In the genomic region with DNA sequence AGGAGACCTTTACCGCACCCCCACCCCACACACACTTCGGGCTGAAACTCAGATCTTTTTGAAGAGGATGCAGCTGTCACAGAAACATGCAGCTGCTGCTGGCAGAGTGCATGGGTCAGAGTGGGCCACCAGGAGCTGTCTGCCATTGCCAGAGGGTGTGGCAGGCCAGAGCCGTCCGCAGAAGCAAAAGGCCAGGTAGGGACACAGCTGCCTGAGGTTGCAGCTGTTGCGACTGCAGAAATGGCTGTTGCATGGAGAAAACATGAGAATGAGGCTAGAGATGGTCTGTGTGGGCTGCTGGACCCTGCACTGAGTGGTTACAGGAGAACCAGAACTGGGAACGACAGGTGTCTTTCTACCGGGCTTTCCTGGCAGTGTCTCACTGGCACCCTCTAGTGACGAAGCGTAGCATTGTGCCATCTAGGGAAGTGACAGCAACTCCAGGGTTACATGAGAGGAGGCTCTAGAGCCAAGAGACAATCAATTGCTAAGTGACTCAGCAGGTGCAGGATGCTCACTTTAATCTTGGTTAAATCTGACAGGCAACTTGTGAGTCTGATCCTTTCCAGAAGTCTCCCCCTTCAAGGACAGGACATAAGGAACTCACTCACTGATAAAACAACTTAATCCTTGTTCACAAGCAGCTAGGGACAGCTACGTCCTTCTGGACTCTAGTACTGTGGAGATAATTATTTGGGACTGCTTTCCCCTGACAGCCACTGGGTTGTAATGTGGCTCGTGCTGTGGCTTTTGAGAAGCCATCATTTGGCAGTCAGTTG, we compare ENCODE assay signal across 8 cellular contexts. TPM values are rescaled to one million over a fixed set of nuclear protein-coding genes. Genes with fewer than 3 reads are reported as not detected.
A peak's percentile ranks its signal among the peaks of the same experiment; 100 is the strongest.
DNase-seq lines count a peak whose midpoint lies in the region; ATAC-seq and TF ChIP-seq lines count a peak whose summit lies in the region.

No MANE protein-coding gene starts in this region.

- CTCF ChIA-PET in HCT116 (lab: Charles Lee) = interaction anchor here (0.7 to 4.0 kb wide), 11 partner anchors 7 to 194 kb away, joined by 3 to 50 read pairs (median 5); a partner anchor contains a TSS
- CTCF ChIA-PET in activated naive CD4-positive, alpha-beta T cell treated with anti-CD3 and anti-CD28 coated beads, Interleukin-2, amount 10 ng/mL, durations not matched to agents 7 days and 5 days (lab: Charles Lee) = interaction anchor here (0.6 to 5.2 kb wide), 27 partner anchors 8 to 182 kb away, joined by 3 to 80 read pairs (median 4); a partner anchor contains a TSS

- no peak overlapping the region for H3K23ac ChIP-seq in trophoblast cell (ENCODE audit: low read length)

- no peak overlapping the region for H3K9ac ChIP-seq in HCT116 (ENCODE audit: low read length)
- no peak overlapping the region for H3K9ac ChIP-seq in SK-N-MC (ENCODE audit: insufficient read length)
- H3K9ac ChIP-seq in trophoblast cell (ENCODE audit: low read length) = no peak overlapping the region

- POLR2A ChIA-PET in HCT116 (lab: Charles Lee) = interaction anchor here (1.0 to 1.9 kb wide), 5 partner anchors 57 to 141 kb away, joined by 3 to 10 read pairs (median 5); a partner anchor contains a TSS

- H4K12ac ChIP-seq in trophoblast cell (ENCODE audit: low read depth, low read length) = no peak overlapping the region

- TF ChIP-seq CTCF in HCT116 (IDR thresholded peaks at IDR 0.05 in 2 of 3, conservative IDR thresholded peaks at IDR 0.05 in 1 of 3; ENCODE audit: borderline replicate concordance in 1 of 3, insufficient read depth in 1 of 3, low read depth in 2 of 3, low read length in 2 of 3) (peak; percentile 92 to 99 (median 95)), glutamatergic neuron (IDR thresholded peaks at IDR 0.05; ENCODE audit: partially characterized antibody, unreplicated experiment) (peak; percentile 92), type B pancreatic cell (conservative IDR thresholded peaks at IDR 0.05) (peak; percentile 98)

- H3K27ac ChIP-seq in HCT116 (ENCODE audit: low read depth, low read length) (no peak overlapping the region), SK-N-MC (no peak overlapping the region), trophoblast cell (ENCODE audit: low read depth, low read length) (no peak overlapping the region)

- no peaks in the 10 kb centered on the region for H3K79me1 ChIP-seq in trophoblast cell (ENCODE audit: low read length)

- RAD21 ChIA-PET in HCT116 (lab: Charles Lee; ENCODE audit: low non-redundant PET in 1 of 2, low total read pairs in 2 of 2, uncharacterized antibody in 2 of 2, unreplicated experiment in 2 of 2) = interaction anchor here (1.0 to 2.6 kb wide), 6 partner anchors 56 to 141 kb away, joined by 3 to 14 read pairs (median 6); no protein-coding TSS in a partner anchor

- H3K4me1 Mint-ChIP-seq in activated naive CD4-positive, alpha-beta T cell treated with anti-CD3 and anti-CD28 coated beads, Interleukin-2, amount 10 ng/mL, durations not matched to agents 7 days and 5 days = peaks cover 24% of the 10 kb centered on the region
- H3K4me1 Mint-ChIP-seq in glutamatergic neuron (ENCODE audit: low read depth, unreplicated experiment) (peaks cover 9% of the 10 kb centered on the region), type B pancreatic cell (ENCODE audit: unreplicated experiment) (peaks cover 8% of the 10 kb centered on the region)

- no peak overlapping the region for H3K14ac ChIP-seq in trophoblast cell (ENCODE audit: low read length)

- no TSS peak for BruUV-seq in HCT116 (replicated peaks; lab: Mats Ljungman, UMichigan)

- H2BK5ac ChIP-seq in trophoblast cell (ENCODE audit: low read depth, low read length, poor library complexity) = no peak overlapping the region

- TF ChIP-seq POLR2A in HCT116 (IDR thresholded peaks at IDR 0.05; ENCODE audit: borderline replicate concordance, extremely low read depth, insufficient read depth, insufficient read length) = no peak

- no peak overlapping the region for H2BK120ac ChIP-seq in trophoblast cell (ENCODE audit: insufficient read depth, low read length, poor library complexity)

- no peak overlapping the region for H4K8ac ChIP-seq in trophoblast cell (ENCODE audit: low read depth, low read length)

- H3K4ac ChIP-seq in trophoblast cell (ENCODE audit: low read depth, low read length) = no peak overlapping the region

- whole genome bisulfite sequencing in trophoblast cell (ENCODE audit: extremely low coverage, insufficient coverage, insufficient read length) = no CpG with 5 or more reads among the region's 11 CpGs

- H3K4me3 ChIP-seq in HCT116 (replicated peaks in 1 of 2; ENCODE audit: low read depth in 1 of 2, low read length in 2 of 2) (peak overlapping the region; percentile 19 to 38; a peak in 1 of 4 replicates), SK-N-MC (no peak overlapping the region), trophoblast cell (ENCODE audit: low read depth, low read length) (no peak overlapping the region)

- intact Hi-C loops in HCT116 (cut with micrococcal nuclease) = loop anchor here (1.0 to 2.0 kb wide), 3 partner anchors 57 to 141 kb away; no protein-coding TSS in a partner anchor

- peak; percentile 99 for ATAC-seq in HCT116

- H3K4me3 Mint-ChIP-seq in activated naive CD4-positive, alpha-beta T cell treated with anti-CD3 and anti-CD28 coated beads, Interleukin-2, amount 10 ng/mL, durations not matched to agents 7 days and 5 days = no peak overlapping the region
- H3K4me3 Mint-ChIP-seq in glutamatergic neuron (ENCODE audit: unreplicated experiment) (no peak overlapping the region), type B pancreatic cell (peak overlapping the region; percentile 77)

- H2BK12ac ChIP-seq in trophoblast cell (ENCODE audit: low read length) = no peak overlapping the region

- peak overlapping the region; percentile 49 for H3K27ac Mint-ChIP-seq in activated naive CD4-positive, alpha-beta T cell treated with anti-CD3 and anti-CD28 coated beads, Interleukin-2, amount 10 ng/mL, durations not matched to agents 7 days and 5 days
- H3K27ac Mint-ChIP-seq in glutamatergic neuron (ENCODE audit: unreplicated experiment) (no peak overlapping the region), type B pancreatic cell (peak overlapping the region; percentile 57)

- H3K9me3 Mint-ChIP-seq in activated naive CD4-positive, alpha-beta T cell treated with anti-CD3 and anti-CD28 coated beads, Interleukin-2, amount 10 ng/mL, durations not matched to agents 7 days and 5 days = peaks cover 19% of the 10 kb centered on the region
- H3K9me3 Mint-ChIP-seq in glutamatergic neuron (ENCODE audit: unreplicated experiment) (no peaks in the 10 kb centered on the region), type B pancreatic cell (no peaks in the 10 kb centered on the region)

- H3K4me1 ChIP-seq in HCT116 (ENCODE audit: control insufficient read depth in 1 of 2, insufficient read depth in 2 of 2, low read length in 2 of 2) = peaks cover 0 to 10% of the 10 kb centered on the region in 2 experiments; a peak in 1 of 4 replicates
- H3K4me1 ChIP-seq in trophoblast cell (ENCODE audit: control insufficient read depth in 1 of 2, insufficient read depth in 2 of 2, low read length in 2 of 2) = peaks cover 0 to 3% of the 10 kb centered on the region in 2 experiments

- H3K36me3 Mint-ChIP-seq in activated naive CD4-positive, alpha-beta T cell treated with anti-CD3 and anti-CD28 coated beads, Interleukin-2, amount 10 ng/mL, durations not matched to agents 7 days and 5 days = peaks cover 15% of the 10 kb centered on the region
- H3K36me3 Mint-ChIP-seq in glutamatergic neuron (ENCODE audit: unreplicated experiment) = no peaks in the 10 kb centered on the region
- H3K36me3 Mint-ChIP-seq in type B pancreatic cell = no peaks in the 10 kb centered on the region

- peak; percentile 73 for DNase-seq in EH (ENCODE audit: low read depth)
- DNase-seq in HCT116 (ENCODE audit: low read depth, low spot score) = peak; percentile 82
- peak; percentile 63 for DNase-seq in MV-4-11 (lab: John Stamatoyannopoulos, UW)
- peak; percentile 18 for DNase-seq in SK-N-MC (ENCODE audit: low read depth, low spot score)
- DNase-seq in activated naive CD4-positive, alpha-beta T cell treated with anti-CD3 and anti-CD28 coated beads, Interleukin-2, amount 10 ng/mL, durations not matched to agents 7 days and 5 days = peak; percentile 92
- DNase-seq in glutamatergic neuron = peak; percentile 85
- peak; percentile 89 to 97 for DNase-seq in trophoblast cell
- DNase-seq in type B pancreatic cell (ENCODE audit: extremely low spot score, unreplicated experiment) = peak; percentile 81

- no peaks in the 10 kb centered on the region for H3K9me2 ChIP-seq in HCT116 (ENCODE audit: insufficient read depth)

- peak; percentile 96 for TF ChIP-seq RAD21 in HCT116 (IDR thresholded peaks at IDR 0.05; ENCODE audit: low read depth)

- H2AFZ ChIP-seq in HCT116 (ENCODE audit: low read depth, low read length, poor library complexity, severe bottlenecking) = peak overlapping the region; percentile 10
- no peak overlapping the region for H2AFZ ChIP-seq in trophoblast cell (ENCODE audit: insufficient read depth, low read length, poor library complexity)

- H3K18ac ChIP-seq in trophoblast cell (ENCODE audit: low read length) = no peak overlapping the region

- no peak overlapping the region for H4K91ac ChIP-seq in trophoblast cell (ENCODE audit: low read depth, low read length)

- H3K79me2 ChIP-seq in HCT116 (ENCODE audit: insufficient read depth, low read length) (no peaks in the 10 kb centered on the region), trophoblast cell (ENCODE audit: control insufficient read depth, insufficient read depth, low read length, poor library complexity) (no peaks in the 10 kb centered on the region)

- H3K9me3 ChIP-seq in HCT116 (ENCODE audit: control insufficient read depth in 1 of 2, insufficient read depth in 1 of 2, low read depth in 1 of 2, low read length in 2 of 2) (no peaks in the 10 kb centered on the region), SK-N-MC (ENCODE audit: low read depth, low read length) (no peaks in the 10 kb centered on the region), trophoblast cell (ENCODE audit: insufficient read depth, low read depth, low read length) (no peaks in the 10 kb centered on the region)

- H3K27me3 Mint-ChIP-seq in activated naive CD4-positive, alpha-beta T cell treated with anti-CD3 and anti-CD28 coated beads, Interleukin-2, amount 10 ng/mL, durations not matched to agents 7 days and 5 days = peaks cover 8% of the 10 kb centered on the region
- H3K27me3 Mint-ChIP-seq in glutamatergic neuron (ENCODE audit: unreplicated experiment) (no peaks in the 10 kb centered on the region), type B pancreatic cell (peaks cover 5% of the 10 kb centered on the region)

- H3K36me3 ChIP-seq in HCT116 (ENCODE audit: control insufficient read depth in 1 of 2, insufficient read depth in 2 of 2, low read length in 2 of 2) (no peaks in the 10 kb centered on the region), SK-N-MC (ENCODE audit: insufficient read depth, low read length) (no peaks in the 10 kb centered on the region), trophoblast cell (ENCODE audit: control insufficient read depth in 1 of 2, insufficient read depth in 2 of 2, low read length in 2 of 2) (no peaks in the 10 kb centered on the region)

- no peaks in the 10 kb centered on the region for H3K27me3 ChIP-seq in HCT116 (ENCODE audit: insufficient read depth, low read length)
- H3K27me3 ChIP-seq in trophoblast cell (ENCODE audit: insufficient read depth, low read length) = no peaks in the 10 kb centered on the region

- H2AK5ac ChIP-seq in trophoblast cell (ENCODE audit: low read length) = no peak overlapping the region

- H4K20me1 ChIP-seq in HCT116 (ENCODE audit: insufficient read depth) = no peaks in the 10 kb centered on the region

- peak overlapping the region; percentile 72 for H3K4me2 ChIP-seq in HCT116 (ENCODE audit: low read length)
- no peak overlapping the region for H3K4me2 ChIP-seq in trophoblast cell (ENCODE audit: low read length)

RNA-seq across cellular contexts. Expression of a gene that starts 29.1 kb away (rescaled TPM):
- total RNA-seq in HCT116 (2021; ENCODE audit: unreplicated experiment) = 31.5 TPM
- 18.2 and 23.9 TPM in 2 replicates for polyA plus RNA-seq in HCT116 (2012)
- total RNA-seq in glutamatergic neuron (ENCODE audit: unreplicated experiment) = 23.8 TPM
- polyA plus RNA-seq in trophoblast cell (2013) = 414 and 460 TPM in 2 replicates
- total RNA-seq in type B pancreatic cell (ENCODE audit: low replicate concordance) = 6.0 and 6.5 TPM in 2 replicates

RNA-seq across cellular contexts. Expression of a gene that starts 39.2 kb away (rescaled TPM):
- total RNA-seq in HCT116 (2021; ENCODE audit: unreplicated experiment) = 103 TPM
- polyA plus RNA-seq in HCT116 (2012) = 112 and 120 TPM in 2 replicates
- total RNA-seq in glutamatergic neuron (ENCODE audit: unreplicated experiment) = 14.0 TPM
- 72.6 and 74.8 TPM in 2 replicates for polyA plus RNA-seq in trophoblast cell (2013)
- total RNA-seq in type B pancreatic cell (ENCODE audit: low replicate concordance) = 57.5 and 61.2 TPM in 2 replicates

Comparison
In these comparisons a context has a peak if more than half of its experiments do, and no peak if none do; other contexts are left out.
1. DNase-seq: peak in every context shown above with its lines; median percentile 93 in trophoblast cell; 92 in activated naive CD4-positive, alpha-beta T cell treated with anti-CD3 and anti-CD28 coated beads, Interleukin-2, amount 10 ng/mL, durations not matched to agents 7 days and 5 days; 85 in glutamatergic neuron; 82 in HCT116; 81 in type B pancreatic cell; 73 in EH; 63 in MV-4-11; 18 in SK-N-MC.
2. H3K4me3 ChIP-seq: peak in HCT116 (2 of 2); none in SK-N-MC (single experiment) and trophoblast cell (single experiment).
3. Peak in every context shown above with its lines, with median percentiles within 50 percentile points of each other: CTCF ChIP-seq.